7 cellular contexts compared by ENCODE assay signal in the genomic region with DNA sequence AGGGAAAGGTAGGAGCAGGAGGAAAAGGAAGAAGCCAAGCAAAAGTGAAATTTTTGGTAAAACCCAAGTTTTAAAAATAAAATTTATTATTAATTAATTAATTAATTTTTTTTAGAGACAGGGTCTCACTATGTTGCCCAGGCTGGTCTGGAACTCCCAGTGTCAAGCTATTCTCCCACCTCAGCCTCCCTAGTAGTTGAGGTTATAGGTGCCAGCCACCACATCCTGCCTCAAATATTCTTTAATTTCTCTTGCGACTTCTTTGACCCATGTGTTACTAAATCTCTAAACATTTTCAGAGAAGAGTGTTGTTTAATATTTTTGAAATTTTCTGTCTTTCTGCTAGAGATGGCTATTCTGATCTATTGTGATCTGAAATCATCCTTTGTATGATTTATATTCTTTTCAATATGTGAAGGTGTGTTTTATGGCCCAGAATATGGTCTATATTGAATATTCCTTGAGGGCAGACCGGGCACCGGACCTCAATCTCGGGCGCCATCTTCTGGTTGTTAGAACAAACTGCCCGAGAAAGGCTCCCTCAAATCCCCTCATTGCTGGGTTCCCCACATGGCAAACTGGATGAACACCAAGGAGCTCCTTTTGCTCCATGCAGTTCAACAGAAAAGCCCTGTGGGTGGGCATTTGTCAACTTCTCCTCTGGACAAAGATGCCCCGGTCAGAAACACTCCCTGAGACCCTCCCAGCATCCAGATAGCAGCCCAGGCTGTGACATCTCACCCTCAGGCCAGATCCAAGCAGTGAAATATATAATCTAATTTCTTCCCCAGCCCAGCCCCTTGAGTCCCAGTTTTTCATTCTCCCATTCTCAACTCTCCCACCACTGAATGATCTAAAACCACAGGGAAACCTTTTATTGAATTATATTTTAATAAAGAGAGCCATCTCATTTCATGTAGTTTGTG.
DNase-seq lines count a peak whose midpoint lies in the region; ATAC-seq, FAIRE-seq and TF ChIP-seq lines count a peak whose summit lies in the region.

No MANE protein-coding gene starts in this region.

- WGBS in sigmoid colon, 2 donors = 11 to 13% methylated on average over 7 of the region's 7 CpGs

- H3K9me3 ChIP-seq in sigmoid colon = no peaks in the 10 kb centered on the region

- H3K27me3 ChIP-seq in sigmoid colon = peaks cover 0 to 5% (median 0%) of the 10 kb centered on the region in 3 donors

- no peaks in the 10 kb centered on the region for H3K36me3 ChIP-seq in sigmoid colon

- no peaks in the 10 kb centered on the region for H3K4me1 ChIP-seq in sigmoid colon

- peak in 3 of 4 experiments; percentile 25 to 51 (median 48) for TF ChIP-seq CTCF in sigmoid colon (IDR thresholded peaks at IDR 0.05)

- no peak overlapping the region for H3K27ac ChIP-seq in sigmoid colon

- no peak for ATAC-seq in HG02884 (IDR thresholded peaks at IDR 0.05; ENCODE audit: unreplicated experiment)

- peak; percentile 93 for FAIRE-seq in G401.6 (lab: Jason Lieb, UNC)

- no peak for TF ChIP-seq EP300 in sigmoid colon (IDR thresholded peaks at IDR 0.05)

- TF ChIP-seq POLR2A in sigmoid colon (IDR thresholded peaks at IDR 0.05) = no peak

- no peak overlapping the region for H3K4me3 ChIP-seq in sigmoid colon

- intact Hi-C loops in head of caudate nucleus (cut with DNase I) (loop anchor here (10.0 kb wide), 1 partner anchor 120 kb away; the partner anchor contains the start of gene PRDM4), sigmoid colon (cut with DNase I) (loop anchor here (5.0 kb wide), 2 partner anchors 123 to 208 kb away; partner anchors contain the start of gene PRDM4)

- DNase-seq in HK-2 (ENCODE audit: unreplicated experiment) = peak; percentile 46
- peak; percentile 53 for DNase-seq in NCI-H82 treated with DMSO at 0.1 percent for 48 hours (lab: John Stamatoyannopoulos, UW; ENCODE audit: unreplicated experiment)
- DNase-seq in activated effector memory CD4-positive, alpha-beta T cell treated with anti-CD3 and anti-CD28 coated beads, Interleukin-2, amount 50 U/mL, for 16 hours = peak; percentile 68
- peak; percentile 23 to 81 (median 52) for DNase-seq in head of caudate nucleus
- DNase-seq in sigmoid colon = peak; percentile 74
